8 cellular contexts compared by ENCODE assay signal in the genomic region with DNA sequence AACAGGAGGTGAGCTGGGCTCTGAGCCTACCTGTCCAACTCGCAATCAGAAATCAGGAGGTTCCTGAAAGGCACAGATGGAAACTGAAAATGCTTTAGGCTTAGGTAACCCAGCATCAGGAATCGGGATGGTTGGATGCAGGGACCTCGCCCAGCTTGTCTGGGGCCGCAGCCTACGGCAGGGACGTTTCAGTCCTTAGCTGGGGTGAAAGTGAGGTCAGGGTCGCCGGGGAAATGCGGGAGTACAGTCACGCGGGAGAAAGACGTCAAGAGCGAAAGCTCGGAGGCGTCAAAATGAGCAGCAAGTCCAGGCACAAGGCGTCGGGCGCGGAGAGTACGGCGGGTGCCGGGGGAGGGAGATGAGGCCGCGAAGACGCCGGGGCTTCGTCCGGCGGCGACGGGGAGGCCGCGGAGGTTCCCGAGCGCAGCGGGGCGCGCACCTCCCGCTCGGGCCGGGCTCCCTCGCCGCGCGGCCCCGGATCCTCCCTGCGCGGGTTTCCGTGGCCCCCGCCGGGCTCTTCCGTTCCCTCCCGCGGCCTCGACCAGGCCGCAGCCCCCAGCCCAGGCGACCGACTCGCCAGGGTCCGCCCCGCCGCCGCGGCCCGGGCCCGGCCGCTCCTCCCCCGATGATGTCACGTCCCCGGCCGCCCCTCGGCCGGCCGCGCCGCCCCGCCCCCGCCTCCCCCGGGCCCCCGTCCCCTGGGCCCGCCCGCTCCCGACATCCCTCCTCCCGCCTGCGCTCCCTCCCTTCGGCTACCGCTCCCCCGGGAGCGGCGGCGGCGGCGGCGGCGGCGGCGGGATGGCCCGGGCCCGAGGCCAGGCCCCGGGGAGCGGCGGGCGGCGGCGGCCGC.
DNase-seq lines count a peak whose midpoint lies in the region; TF ChIP-seq lines count a peak whose summit lies in the region.

A gene with protein sequence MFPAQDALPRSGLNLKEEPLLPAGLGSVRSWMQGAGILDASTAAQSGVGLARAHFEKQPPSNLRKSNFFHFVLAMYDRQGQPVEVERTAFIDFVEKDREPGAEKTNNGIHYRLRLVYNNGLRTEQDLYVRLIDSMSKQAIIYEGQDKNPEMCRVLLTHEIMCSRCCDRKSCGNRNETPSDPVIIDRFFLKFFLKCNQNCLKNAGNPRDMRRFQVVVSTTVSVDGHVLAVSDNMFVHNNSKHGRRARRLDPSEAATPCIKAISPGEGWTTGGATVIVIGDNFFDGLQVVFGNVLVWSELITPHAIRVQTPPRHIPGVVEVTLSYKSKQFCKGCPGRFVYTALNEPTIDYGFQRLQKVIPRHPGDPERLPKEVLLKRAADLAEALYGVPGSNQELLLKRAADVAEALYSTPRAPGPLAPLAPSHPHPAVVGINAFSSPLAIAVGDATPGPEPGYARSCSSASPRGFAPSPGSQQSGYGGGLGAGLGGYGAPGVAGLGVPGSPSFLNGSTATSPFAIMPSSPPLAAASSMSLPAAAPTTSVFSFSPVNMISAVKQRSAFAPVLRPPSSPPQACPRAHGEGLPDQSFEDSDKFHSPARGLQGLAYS (plus strand): TSS at position 745 of the 850 bp plus-strand sequence. CDS start 866 bp downstream, outside the sequence.

- no peaks in the 10 kb centered on the region for H3K36me3 ChIP-seq in OCI-LY3 (replicated peaks; ENCODE audit: low read depth, low read length)

- peaks cover 12% of the 10 kb centered on the region; the same call in 1 of the 2 replicates for H3K27me3 ChIP-seq in OCI-LY3 (ENCODE audit: low read depth, low read length)

- H3K4me1 ChIP-seq in OCI-LY3 (ENCODE audit: low read length) = peaks cover 7% of the 10 kb centered on the region; the same call in 1 of the 2 replicates

- peak within 1 kb of the TSS; percentile 47; the same call in 1 of the 2 replicates for H3K4me2 ChIP-seq in OCI-LY3 (ENCODE audit: low read length)

- TF ChIP-seq CTCF in OCI-LY3 (IDR thresholded peaks at IDR 0.05; ENCODE audit: low read depth, low read length) (no peak), astrocyte of the cerebellum (IDR thresholded peaks at IDR 0.05; ENCODE audit: low read depth, low read length, missing control alignments) (no peak)

- no peaks in the 10 kb centered on the region for H4K20me1 ChIP-seq in OCI-LY3 (ENCODE audit: insufficient read depth, low read length)

- no peak within 1 kb of the TSS for H3K9ac ChIP-seq in OCI-LY3 (ENCODE audit: low read length)

- H3K9me3 ChIP-seq in OCI-LY3 (ENCODE audit: insufficient read depth, low read length) = no peaks in the 10 kb centered on the region

- no peaks in the 10 kb centered on the region for H3K79me2 ChIP-seq in OCI-LY3 (ENCODE audit: low read length)

- H3K4me3 ChIP-seq in OCI-LY3 (ENCODE audit: low read length) (peak within 1 kb of the TSS; percentile 61), astrocyte of the cerebellum (ENCODE audit: low read depth, low read length) (peak within 1 kb of the TSS; percentile 28)

- DNase-seq in NCI-H2196 (lab: John Stamatoyannopoulos, UW; ENCODE audit: unreplicated experiment) = peak; percentile 48
- no peak for DNase-seq in NCI-H2196 treated with DMSO at 0.1 percent for 48 hours (lab: John Stamatoyannopoulos, UW; ENCODE audit: unreplicated experiment)
- no peak for DNase-seq in astrocyte of the cerebellum (ENCODE audit: low read depth)
- DNase-seq in hypothalamus (lab: John Stamatoyannopoulos, UW) = peak in 39 of 51 donors; percentile 8 to 73 (median 33)
- DNase-seq in putamen (ENCODE audit: low spot score) = peak; percentile 25
- no peak for DNase-seq in KG1 (lab: John Stamatoyannopoulos, UW)
- DNase-seq in kidney glomerular epithelial cell (lab: John Stamatoyannopoulos, UW) = no peak

- H2AFZ ChIP-seq in OCI-LY3 (ENCODE audit: low read depth, low read length) = no peak within 1 kb of the TSS

- in situ Hi-C loops in astrocyte of the cerebellum (cut with HindIII; ENCODE audit: low sequenced_read_pairs) = no loop called here

- no peak within 1 kb of the TSS for H3K27ac ChIP-seq in OCI-LY3 (ENCODE audit: low read length)

Comparison
In these comparisons a context has a peak if more than half of its experiments do, and no peak if none do; other contexts are left out.
1. DNase-seq: peak in NCI-H2196 (single experiment), hypothalamus (39 of 51) and putamen (single experiment); none in NCI-H2196 treated with DMSO at 0.1 percent for 48 hours (single experiment), astrocyte of the cerebellum (single experiment), KG1 (single experiment) and kidney glomerular epithelial cell (single experiment).